9 cellular contexts compared by ENCODE assay signal in genomic region chr3:171838218-171838720, GRCh38. TPM values are rescaled to one million over a fixed set of nuclear protein-coding genes. Genes with fewer than 3 reads are reported as not detected.
DNase-seq lines count a peak whose midpoint lies in the region; ATAC-seq and TF ChIP-seq lines count a peak whose summit lies in the region.
"Had no signal": no experiment of that assay in that cellular context is flagged by ENCODE, and none has a peak within 500 bp of the region (broad histone marks: within the 10 kb centered on the region; RNA-seq: fewer than 3 reads in every experiment).

No MANE protein-coding gene starts in this region.

- no peak overlapping the region for H3K4me3 Mint-ChIP-seq in activated T-helper 17 cell treated with anti-CD3 and anti-CD28 coated beads, Interleukin-2, amount 50 U/mL, for 72 hours

- H3K27ac Mint-ChIP-seq in activated T-helper 17 cell treated with anti-CD3 and anti-CD28 coated beads, Interleukin-2, amount 50 U/mL, for 72 hours: no peak overlapping the region

- in situ Hi-C loops in GM13976 (cut with MboI; ENCODE audit: low sequenced_read_pairs, unreplicated experiment): no loop called here

- peak overlapping the region; percentile 68; the same call in 1 of the 2 replicates for H2AFZ ChIP-seq in SK-N-SH (ENCODE audit: low read depth)

- H3K4me3 ChIP-seq in SK-N-SH (ENCODE audit: low read depth in 2 of 2, low read length in 1 of 2) (no peak overlapping the region), rectal smooth muscle tissue (ENCODE audit: low read length) (no peak overlapping the region)

- ATAC-seq in left cardiac atrium: peak; percentile 82 to 84
- ATAC-seq in activated T-helper 17 cell treated with anti-CD3 and anti-CD28 coated beads, Interleukin-2, amount 50 U/mL, for 72 hours (replicated peaks): no peak
- ATAC-seq in HG03175 (IDR thresholded peaks at IDR 0.05; ENCODE audit: unreplicated experiment): no peak

- H3K27me3 Mint-ChIP-seq in activated T-helper 17 cell treated with anti-CD3 and anti-CD28 coated beads, Interleukin-2, amount 50 U/mL, for 72 hours: peaks cover 5% of the 10 kb centered on the region

- H3K9me3 Mint-ChIP-seq in activated T-helper 17 cell treated with anti-CD3 and anti-CD28 coated beads, Interleukin-2, amount 50 U/mL, for 72 hours: no peaks in the 10 kb centered on the region

- no peak for TF ChIP-seq EP300 in SK-N-SH (IDR thresholded peaks at IDR 0.05; ENCODE audit: borderline replicate concordance in 1 of 2, low read depth in 1 of 2, low read length in 1 of 2)

- H3K9me2 ChIP-seq in SK-N-SH: no peaks in the 10 kb centered on the region

- peak; percentile 65 for DNase-seq in GM03348 (ENCODE audit: low spot score)
- no peak for DNase-seq in SK-N-SH
- peak; percentile 61 for DNase-seq in left cardiac atrium
- no peak for DNase-seq in GM13976 (ENCODE audit: low spot score)
- no peak for DNase-seq in GF-D8 (lab: John Stamatoyannopoulos, UW)

- H3K4me1 Mint-ChIP-seq in activated T-helper 17 cell treated with anti-CD3 and anti-CD28 coated beads, Interleukin-2, amount 50 U/mL, for 72 hours: no peaks in the 10 kb centered on the region

- CTCF ChIA-PET in SK-N-SH (lab: Yijun Ruan, JAX): interaction anchor here (1.0 to 1.4 kb wide), 3 partner anchors 32 to 877 kb away, joined by 3 to 4 read pairs (median 3); no protein-coding TSS in a partner anchor

- no peaks in the 10 kb centered on the region for H3K9me3 ChIP-seq in SK-N-SH

- H3K4me1 ChIP-seq in SK-N-SH (ENCODE audit: control insufficient read depth in 1 of 2, insufficient read depth in 2 of 2, low read depth in 1 of 2, low read length in 1 of 2) (peaks cover 0 to 4% of the 10 kb centered on the region in 2 experiments; a peak in 2 of 4 replicates), rectal smooth muscle tissue (ENCODE audit: control insufficient read depth, insufficient read depth, low read length) (peaks cover 11% of the 10 kb centered on the region)

- H4K20me1 ChIP-seq in SK-N-SH (ENCODE audit: insufficient read depth): no peaks in the 10 kb centered on the region

- 0 out of 4 replicates have a peak overlapping the region, but pooled peaks of 1 of the 2 experiments have one; percentile 22 for H3K27ac ChIP-seq in SK-N-SH (ENCODE audit: low read depth in 2 of 2, low read length in 1 of 2)
- peak overlapping the region; percentile 77 for H3K27ac ChIP-seq in rectal smooth muscle tissue (ENCODE audit: low read depth, low read length)

- intact Hi-C loops in left cardiac atrium (cut with DNase I): no loop called here

- H3K36me3 Mint-ChIP-seq in activated T-helper 17 cell treated with anti-CD3 and anti-CD28 coated beads, Interleukin-2, amount 50 U/mL, for 72 hours (ENCODE audit: low read depth): no peaks in the 10 kb centered on the region

- H3K4me2 ChIP-seq in SK-N-SH: no peak overlapping the region

- no peaks in the 10 kb centered on the region for H3K79me2 ChIP-seq in SK-N-SH (ENCODE audit: insufficient read depth)

- no peak overlapping the region for H3K9ac ChIP-seq in SK-N-SH
- no peak overlapping the region for H3K9ac ChIP-seq in rectal smooth muscle tissue (ENCODE audit: low read length)

- H3F3A ChIP-seq in SK-N-SH (replicated peaks; ENCODE audit: insufficient read depth): peaks cover 5% of the 10 kb centered on the region

- H3K36me3 ChIP-seq in SK-N-SH (replicated peaks in 1 of 2; ENCODE audit: control insufficient read depth in 1 of 2, insufficient read depth in 2 of 2, low read length in 1 of 2) (no peaks in the 10 kb centered on the region), rectal smooth muscle tissue (ENCODE audit: control insufficient read depth, insufficient read depth, low read length) (no peaks in the 10 kb centered on the region)

- no peak for TF ChIP-seq RAD21 in SK-N-SH (IDR thresholded peaks at IDR 0.05; ENCODE audit: low read length)

- no peak for TF ChIP-seq CTCF in SK-N-SH (IDR thresholded peaks at IDR 0.05)
- TF ChIP-seq CTCF in GM13976 (IDR thresholded peaks at IDR 0.05; ENCODE audit: borderline replicate concordance, control extremely low read depth, extremely low read depth, insufficient read depth, missing control alignments): no peak

- POLR2A ChIA-PET in SK-N-SH (lab: Yijun Ruan, JAX): interaction anchor here (0.6 kb wide), 1 partner anchor 887 kb away, joined by 3 read pairs; no protein-coding TSS in a partner anchor

- WGBS in SK-N-SH (ENCODE audit: low lambda C conversion rate): 57% methylated on average over 6 of the region's 6 CpGs

- H3K27me3 ChIP-seq in SK-N-SH (ENCODE audit: insufficient read depth) (no peaks in the 10 kb centered on the region), rectal smooth muscle tissue (ENCODE audit: control insufficient read depth, insufficient read depth, low read length) (no peaks in the 10 kb centered on the region)

TF ChIP-seq in SK-N-SH, 30 proteins besides CTCF, POLR2A, EP300 and RAD21:
- TF ChIP-seq REST (IDR thresholded peaks at IDR 0.05; ENCODE audit: low read depth, low read length) (no peak), PBX3 (IDR thresholded peaks at IDR 0.05) (peak; percentile 11; the same call in 1 of the 2 replicates), YY1 (IDR thresholded peaks at IDR 0.05; ENCODE audit: low read depth) (no peak), TEAD4 (IDR thresholded peaks at IDR 0.05; ENCODE audit: borderline replicate concordance, insufficient read depth) (no peak), GATA2 (CRISPR knock-in tag; IDR thresholded peaks at IDR 0.05) (no peak), JUND (IDR thresholded peaks at IDR 0.05) (no peak), GABPA (IDR thresholded peaks at IDR 0.05; ENCODE audit: low read depth) (no peak), NFIC (IDR thresholded peaks at IDR 0.05; ENCODE audit: borderline replicate concordance) (no peak)
TF ChIP-seq in SK-N-SH: peak in this region for 1.

RNA-seq across cellular contexts. Expression of gene TMEM212, which starts 4.9 kb away (rescaled TPM):
- polyA plus RNA-seq in SK-N-SH (2012; rRNA removed): not detected in 2 replicates
- polyA plus RNA-seq in SK-N-SH (2012; cell fraction: cytosol; rRNA removed): not detected in 2 replicates
- not detected in 2 replicates for polyA plus RNA-seq in SK-N-SH (2012; cell fraction: nucleus; rRNA removed)
- not detected for total RNA-seq in left cardiac atrium
- not detected for total RNA-seq in activated T-helper 17 cell treated with anti-CD3 and anti-CD28 coated beads, Interleukin-2, amount 50 U/mL, for 72 hours
- total RNA-seq: T-helper 1 cell treated with Interleukin-12 subunit alpha and Interleukin-12 subunit beta and Interleukin-4 antibody, amounts not matched to agents 30 ng/mL and 1 ng/mL, for 36 hours had no signal

RNA-seq across cellular contexts. Expression of gene PLD1, which starts 28.0 kb away (rescaled TPM):
- polyA plus RNA-seq in SK-N-SH (2012; rRNA removed): 6.2 and 7.9 TPM in 2 replicates
- polyA plus RNA-seq in SK-N-SH (2012; cell fraction: cytosol; rRNA removed): 5.5 and 5.8 TPM in 2 replicates
- 11.4 and 26.4 TPM in 2 replicates for polyA plus RNA-seq in SK-N-SH (2012; cell fraction: nucleus; rRNA removed)
- total RNA-seq in left cardiac atrium: 10 to 100 TPM; 57.1 to 67.8 TPM
- total RNA-seq in activated T-helper 17 cell treated with anti-CD3 and anti-CD28 coated beads, Interleukin-2, amount 50 U/mL, for 72 hours: 10 to 100 TPM in 1 of 2 donors, 1 to 10 TPM in 1; 2.5 to 10.6 TPM

Comparison
In these comparisons a context has a peak if more than half of its experiments do, and no peak if none do; other contexts are left out.
1. DNase-seq: peak in GM03348 (single experiment) and left cardiac atrium (single experiment); none in SK-N-SH (single experiment), GM13976 (single experiment) and GF-D8 (single experiment).
2. ATAC-seq: peak in left cardiac atrium (2 of 2); none in activated T-helper 17 cell treated with anti-CD3 and anti-CD28 coated beads, Interleukin-2, amount 50 U/mL, for 72 hours (single experiment) and HG03175 (single experiment).
3. RNA of gene PLD1, which starts 28.0 kb away (total RNA-seq): 57.1 to 67.8 TPM in left cardiac atrium; 2.5 to 10.6 TPM in activated T-helper 17 cell treated with anti-CD3 and anti-CD28 coated beads, Interleukin-2, amount 50 U/mL, for 72 hours; every median in the first group is over 4 times any median in the second.